Comparison of ENCODE assay signal across 8 cellular contexts in genomic region chr14:58171090-58171489, GRCh38. TPM values are rescaled to one million over a fixed set of nuclear protein-coding genes. Genes with fewer than 3 reads are reported as not detected.
DNase-seq lines count a peak whose midpoint lies in the region; ATAC-seq and TF ChIP-seq lines count a peak whose summit lies in the region.

No MANE protein-coding gene starts in this region.

- H2AK9ac ChIP-seq in IMR-90 (replicated peaks; ENCODE audit: low read depth, low read length, poor library complexity) = no peak overlapping the region

- dilution Hi-C loops in IMR-90 (cut with HindIII; ENCODE audit: low sequenced_read_pairs, unreplicated experiment) = no loop called here

- intact Hi-C loops in IMR-90 (cut with micrococcal nuclease) (no loop called here), left cardiac atrium (cut with DNase I) (no loop called here)

- DNase-seq in EL (peak; percentile 78), GM23248 (peak; percentile 86), IMR-90 (peak; percentile 82), NT2/D1 (ENCODE audit: low read depth, low spot score) (peak; percentile 72), left cardiac atrium (peak; percentile 70), retina (peak; percentile 60)
- peak; percentile 41 for DNase-seq in activated naive CD4-positive, alpha-beta T cell treated with anti-CD3 and anti-CD28 coated beads, Interleukin-2, amount 50 U/mL, for 16 hours

- no peak for TF ChIP-seq CTCF in IMR-90 (conservative IDR thresholded peaks at IDR 0.05; ENCODE audit: low read depth, low read length)

- H3K9ac ChIP-seq in GM23248 (no peak overlapping the region), IMR-90 (ENCODE audit: low read depth, low read length) (no peak overlapping the region), NT2/D1 (ENCODE audit: insufficient read length, low read depth) (no peak overlapping the region)

- no peak overlapping the region for H3K56ac ChIP-seq in IMR-90 (ENCODE audit: extremely low read depth, insufficient read depth, low read length)

- no peak for TF ChIP-seq RAD21 in IMR-90 (IDR thresholded peaks at IDR 0.05; ENCODE audit: low read length)

- no TSS peak for BruUV-seq in IMR-90 (replicated peaks; lab: Mats Ljungman, UMichigan)

- H2AK5ac ChIP-seq in IMR-90 (ENCODE audit: low read depth, low read length) = no peak overlapping the region

- TF ChIP-seq POLR2A in IMR-90 (IDR thresholded peaks at IDR 0.05; ENCODE audit: low read depth, low read length) = no peak

- H3K4me2 ChIP-seq in GM23248 (ENCODE audit: unreplicated experiment) = peak overlapping the region; percentile 57
- H3K4me2 ChIP-seq in IMR-90 (ENCODE audit: low read depth, low read length) = peak overlapping the region; percentile 67

- peaks cover 9% of the 10 kb centered on the region for H3F3A ChIP-seq in GM23248 (ENCODE audit: insufficient read depth)

- 0 out of 2 replicates have a peak overlapping the region, but pooled peaks have one; percentile 23 for H2BK120ac ChIP-seq in IMR-90 (ENCODE audit: low read depth, low read length)

- no peak overlapping the region for H4K91ac ChIP-seq in IMR-90 (ENCODE audit: insufficient read depth, low read depth, low read length)

- no peak overlapping the region for H3K14ac ChIP-seq in IMR-90 (replicated peaks; ENCODE audit: low read depth, low read length)

- POLR2A ChIA-PET in IMR-90 (lab: Charles Lee; ENCODE audit: unreplicated experiment) = no interaction called here

- CTCF ChIA-PET in IMR-90 (lab: Yijun Ruan, JAX) = no interaction called here

- no peaks in the 10 kb centered on the region for H3K9me1 ChIP-seq in IMR-90 (ENCODE audit: insufficient read depth, low read length)

- no peaks in the 10 kb centered on the region for H3K79me2 ChIP-seq in GM23248 (ENCODE audit: insufficient read depth)

- H3K27ac ChIP-seq in GM23248 (no peak overlapping the region), IMR-90 (ENCODE audit: insufficient read depth, low read length) (no peak overlapping the region)

- WGBS in GM23248 (ENCODE audit: low coverage in 1 of 2, low lambda C conversion rate in 2 of 2, missing lambda C conversion rate in 2 of 2), 2 experiments = 11 to 12% methylated on average over 6 of the region's 6 CpGs
- 23% methylated on average over 4 of the region's 6 CpGs; no CpG with 5 or more reads in 1 of the 2 experiments for WGBS in IMR-90 (ENCODE audit: extremely low coverage in 2 of 2, insufficient read length in 1 of 2), 2 experiments

- H4K5ac ChIP-seq in IMR-90 (ENCODE audit: low read depth, low read length) = no peak overlapping the region

- H3K4ac ChIP-seq in IMR-90 (ENCODE audit: low read depth, low read length) = no peak overlapping the region

- H3K27me3 ChIP-seq in GM23248 (replicated peaks; ENCODE audit: insufficient read depth) (no peaks in the 10 kb centered on the region), IMR-90 (ENCODE audit: control insufficient read depth, insufficient read depth, low read length) (peaks cover 3% of the 10 kb centered on the region), NT2/D1 (ENCODE audit: insufficient read depth, insufficient read length) (no peaks in the 10 kb centered on the region)

- H3K4me1 ChIP-seq in GM23248 (ENCODE audit: insufficient read depth) = peaks cover 9% of the 10 kb centered on the region
- H3K4me1 ChIP-seq in IMR-90 (ENCODE audit: control insufficient read depth, insufficient read depth, low read length) = no peaks in the 10 kb centered on the region
- H3K4me1 ChIP-seq in NT2/D1 (ENCODE audit: insufficient read depth, insufficient read length) = no peaks in the 10 kb centered on the region

- H2AFZ ChIP-seq in GM23248 = no peak overlapping the region
- peak overlapping the region; percentile 73 for H2AFZ ChIP-seq in IMR-90 (replicated peaks; ENCODE audit: low read length, poor library complexity)

- no peak overlapping the region for H2BK15ac ChIP-seq in IMR-90 (ENCODE audit: low read depth, low read length)

- no peaks in the 10 kb centered on the region for H3K9me3 ChIP-seq in GM23248 (ENCODE audit: low read depth)
- no peaks in the 10 kb centered on the region for H3K9me3 ChIP-seq in IMR-90 (ENCODE audit: control insufficient read depth, insufficient read depth, low read length)
- no peaks in the 10 kb centered on the region for H3K9me3 ChIP-seq in NT2/D1 (ENCODE audit: insufficient read depth, low read length)

- H3K79me1 ChIP-seq in IMR-90 (ENCODE audit: low read depth in 1 of 2, low read length in 2 of 2) = no peaks in the 10 kb centered on the region

- no peak overlapping the region for H3K23ac ChIP-seq in IMR-90 (ENCODE audit: low read depth, low read length)

- no peak overlapping the region; the same call in 1 of the 2 replicates for H2BK20ac ChIP-seq in IMR-90 (ENCODE audit: low read depth, low read length)

- H3K4me3 ChIP-seq in GM23248 (no peak overlapping the region), IMR-90 (ENCODE audit: insufficient read depth, low read depth, low read length) (no peak overlapping the region), NT2/D1 (ENCODE audit: insufficient read length, low read depth) (no peak overlapping the region)

- H3K9me2 ChIP-seq in GM23248 (ENCODE audit: insufficient read depth) = no peaks in the 10 kb centered on the region

- no peak overlapping the region for H3K18ac ChIP-seq in IMR-90 (ENCODE audit: low read depth, low read length)

- H4K20me1 ChIP-seq in GM23248 (ENCODE audit: insufficient read depth) = no peaks in the 10 kb centered on the region
- H4K20me1 ChIP-seq in IMR-90 (ENCODE audit: insufficient read depth, low read length) = no peaks in the 10 kb centered on the region

- H3K36me3 ChIP-seq in GM23248 (ENCODE audit: low read depth) = no peaks in the 10 kb centered on the region
- H3K36me3 ChIP-seq in IMR-90 (ENCODE audit: control insufficient read depth, insufficient read depth, low read length) = no peaks in the 10 kb centered on the region
- H3K36me3 ChIP-seq in NT2/D1 (ENCODE audit: insufficient read depth, insufficient read length, low read length) = no peaks in the 10 kb centered on the region

- in situ Hi-C loops in GM23248 (cut with MboI) = no loop called here
- in situ Hi-C loops in IMR-90 (cut with MboI; ENCODE audit: low sequenced_read_pairs) = no loop called here

- no peak overlapping the region for H2BK5ac ChIP-seq in IMR-90 (ENCODE audit: low read depth, low read length, poor library complexity, severe bottlenecking)

- ATAC-seq in IMR-90 (ENCODE audit: low read depth) (peak; percentile 95), left cardiac atrium (peak; percentile 95 to 96), GM21737 (IDR thresholded peaks at IDR 0.05; ENCODE audit: unreplicated experiment) (no peak)

- no peak overlapping the region for H4K8ac ChIP-seq in IMR-90 (ENCODE audit: low read depth in 2 of 2, low read length in 2 of 2)

TF ChIP-seq in IMR-90, 13 proteins besides CTCF, POLR2A, EP300 and RAD21:
- TF ChIP-seq BHLHE40 (IDR thresholded peaks at IDR 0.05; ENCODE audit: low read depth, low read length) (no peak), MXI1 (IDR thresholded peaks at IDR 0.05; ENCODE audit: borderline replicate concordance, low read depth, low read length) (no peak), USF2 (IDR thresholded peaks at IDR 0.05; ENCODE audit: low read depth, low read length) (no peak), NFE2L2 (IDR thresholded peaks at IDR 0.05; ENCODE audit: low read depth, low read length) (peak; percentile 89), RCOR1 (IDR thresholded peaks at IDR 0.05; ENCODE audit: insufficient replicate concordance, low read length) (no peak), CEBPB (IDR thresholded peaks at IDR 0.05; ENCODE audit: low read depth, low read length) (no peak), MAFK (IDR thresholded peaks at IDR 0.05; ENCODE audit: low read depth, low read length) (peak; percentile 100), FOS (IDR thresholded peaks at IDR 0.05; ENCODE audit: low read depth, low read length) (no peak), ELK1 (IDR thresholded peaks at IDR 0.05; ENCODE audit: borderline replicate concordance, low read depth, low read length) (no peak)

RNA-seq across cellular contexts. Expression of gene ARMH4, which starts 19.1 kb away (rescaled TPM):
- total RNA-seq in GM23248 (2014; rRNA removed; shearing (Covaris generic)) = 2.9 and 3.3 TPM in 2 replicates
- polyA plus RNA-seq in GM23248 (2016; fragmentation: Nextera tagmentation; extraction: Ambion mirVana) (6.5 and 8.7 TPM in 2 replicates), IMR-90 (2012; rRNA removed) (4.1 and 4.6 TPM in 2 replicates)
- total RNA-seq in IMR-90 (2012; rRNA removed) (4.4 and 5.6 TPM in 2 replicates), left cardiac atrium (10 to 100 TPM in 1 of 2 donors, 1 to 10 TPM in 1; 6.4 to 15.8 TPM)
- polyA plus RNA-seq in IMR-90 (2012; cell fraction: cytosol; rRNA removed) = 2.0 and 3.0 TPM in 2 replicates
- 0.53 and 1.8 TPM in 2 replicates for polyA plus RNA-seq in IMR-90 (2012; cell fraction: nucleus; rRNA removed; ENCODE audit: low replicate concordance)

RNA-seq across cellular contexts. Expression of gene ACTR10, which starts 28.9 kb away (rescaled TPM):
- 69.9 and 99.1 TPM in 2 replicates for total RNA-seq in GM23248 (2014; rRNA removed; shearing (Covaris generic))
- polyA plus RNA-seq in GM23248 (2016; fragmentation: Nextera tagmentation; extraction: Ambion mirVana) (188 and 210 TPM in 2 replicates), IMR-90 (2012; rRNA removed) (55.4 and 71.7 TPM in 2 replicates)
- total RNA-seq in IMR-90 (2012; rRNA removed) (46.4 and 71.0 TPM in 2 replicates), left cardiac atrium (10 to 100 TPM; 66.9 to 76.8 TPM)
- 18.0 and 49.2 TPM in 2 replicates for polyA plus RNA-seq in IMR-90 (2012; cell fraction: cytosol; rRNA removed)
- 8.8 and 52.7 TPM in 2 replicates for polyA plus RNA-seq in IMR-90 (2012; cell fraction: nucleus; rRNA removed; ENCODE audit: low replicate concordance)
